Comparison of ENCODE assay signal across 29 cellular contexts in the genomic region with DNA sequence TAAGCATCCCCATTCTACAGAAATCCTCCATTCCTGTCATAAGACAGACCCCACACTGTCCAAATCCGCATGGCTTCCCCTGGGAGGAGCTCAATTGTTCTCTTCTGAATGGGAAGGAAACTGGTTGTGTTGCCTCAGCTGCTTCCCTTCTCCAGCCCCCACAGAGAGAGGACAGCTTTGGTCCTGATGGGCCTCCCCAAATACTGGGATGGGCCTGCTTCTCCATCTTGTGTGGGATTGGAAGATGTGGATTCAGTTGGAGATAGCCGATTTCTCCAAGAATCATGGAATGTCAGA. TPM values are rescaled to one million over a fixed set of nuclear protein-coding genes. Genes with fewer than 3 reads are reported as not detected.
"Had no signal": no experiment of that assay in that cellular context is flagged by ENCODE, and none has a peak within 500 bp of the region (broad histone marks: within the 10 kb centered on the region; RNA-seq: fewer than 3 reads in every experiment).

No MANE protein-coding gene starts in this region.

- H3K9me3 Mint-ChIP-seq: activated CD4-positive, alpha-beta memory T cell treated with anti-CD3 and anti-CD28 coated beads, Interleukin-2, amount 10 ng/mL, durations not matched to agents 7 days and 5 days; activated naive CD4-positive, alpha-beta T cell treated with anti-CD3 and anti-CD28 coated beads, Interleukin-2, amount 50 U/mL, for 24 hours; activated naive CD8-positive, alpha-beta T cell treated with anti-CD3 and anti-CD28 coated beads, Interleukin-2, amount 50 U/mL, for 24 hours; activated T-helper 2 cell treated with anti-CD3 and anti-CD28 coated beads, Interferon-gamma antibody, Interleukin-2, Interleukin-4, amounts not matched to agents 10 μg/mL and 5 μg/mL and 100 μg/mL, durations not matched to agents 14 hours and 24 hours and 36 hours; stimulated activated memory B cell treated with anti-CD40 and anti-IgM and Interleukin-4, amounts not matched to agents 10 μg/mL and 1 μg/mL and 100 μg/mL, for 72 hours had no signal

- DNase-seq: activated CD4-positive, alpha-beta memory T cell treated with anti-CD3 and anti-CD28 coated beads, Interleukin-2, amount 10 ng/mL, durations not matched to agents 7 days and 5 days; activated CD4-positive, alpha-beta T cell treated with anti-CD3 and anti-CD28 coated beads for 1 hour; activated CD4-positive, alpha-beta T cell treated with anti-CD3 and anti-CD28 coated beads, Interleukin-2, amount 10 ng/mL, durations not matched to agents 7 days and 5 days; activated CD8-positive, alpha-beta memory T cell treated with anti-CD3 and anti-CD28 coated beads, Interleukin-2, amount 50 U/mL, for 48 hours; activated naive CD8-positive, alpha-beta T cell treated with anti-CD3 and anti-CD28 coated beads, Interleukin-2, amount 50 U/mL, for 24 hours; activated T-cell treated with anti-CD3 and anti-CD28 coated beads, Interleukin-2, amount 50 U/mL, for 48 hours; amygdala; effector memory CD4-positive, alpha-beta T cell; erythroblast; nephron progenitor cell; occipital lobe; right lobe of liver; stimulated activated CD4-positive, alpha-beta T cell treated with anti-CD3 and anti-CD28 coated beads, Interleukin-12 subunit alpha, Interleukin-12 subunit beta, amount 100 ng/mL, for 4 hours; stimulated activated CD4-positive, alpha-beta T cell treated with anti-CD3 and anti-CD28 coated beads, Interleukin-4, amount 100 ng/mL, for 24 hours; stimulated activated naive CD8-positive, alpha-beta T cell treated with anti-CD3 and anti-CD28 coated beads, Interleukin-15, amount 100 ng/mL, for 72 hours; T-helper 17 cell; T1000; thyroid gland; upper lobe of left lung had no signal

- H3K36me3 ChIP-seq: gastroesophageal sphincter, right lobe of liver, thyroid gland, upper lobe of left lung had no signal

- H3K27me3 ChIP-seq: gastroesophageal sphincter, right lobe of liver, thyroid gland, upper lobe of left lung had no signal

- H3K27ac Mint-ChIP-seq: activated CD4-positive, alpha-beta memory T cell treated with anti-CD3 and anti-CD28 coated beads, Interleukin-2, amount 10 ng/mL, durations not matched to agents 7 days and 5 days; activated CD4-positive, alpha-beta T cell treated with anti-CD3 and anti-CD28 coated beads, Interleukin-2, amount 10 ng/mL, durations not matched to agents 7 days and 5 days; activated naive CD4-positive, alpha-beta T cell treated with anti-CD3 and anti-CD28 coated beads, Interleukin-2, amount 50 U/mL, for 24 hours; activated naive CD8-positive, alpha-beta T cell treated with anti-CD3 and anti-CD28 coated beads, Interleukin-2, amount 50 U/mL, for 24 hours; activated T-helper 2 cell treated with anti-CD3 and anti-CD28 coated beads, Interferon-gamma antibody, Interleukin-2, Interleukin-4, amounts not matched to agents 10 μg/mL and 5 μg/mL and 100 μg/mL, durations not matched to agents 14 hours and 24 hours and 36 hours; nephron progenitor cell; stimulated activated memory B cell treated with anti-CD40 and anti-IgM and Interleukin-4, amounts not matched to agents 10 μg/mL and 1 μg/mL and 100 μg/mL, for 72 hours; stimulated activated naive CD8-positive, alpha-beta T cell treated with anti-CD3 and anti-CD28 coated beads, Interleukin-15, amount 100 ng/mL, for 72 hours; T-helper 17 cell had no signal

- H2AFZ ChIP-seq: parathyroid adenoma had no signal

- H3K36me3 Mint-ChIP-seq: activated naive CD4-positive, alpha-beta T cell treated with anti-CD3 and anti-CD28 coated beads, Interleukin-2, amount 50 U/mL, for 24 hours; stimulated activated memory B cell treated with anti-CD40 and anti-IgM and Interleukin-4, amounts not matched to agents 10 μg/mL and 1 μg/mL and 100 μg/mL, for 72 hours had no signal

- H3K4me3 ChIP-seq: gastroesophageal sphincter, right lobe of liver, skin epidermis, thyroid gland, upper lobe of left lung had no signal

- H3K9me3 ChIP-seq: gastroesophageal sphincter, right lobe of liver, thyroid gland, upper lobe of left lung had no signal

- H3K79me2 ChIP-seq: parathyroid adenoma had no signal

- H3K9ac ChIP-seq: parathyroid adenoma had no signal

- H3K27ac ChIP-seq: parathyroid adenoma, skin epidermis, upper lobe of left lung had no signal

- H3K4me3 Mint-ChIP-seq: activated CD4-positive, alpha-beta memory T cell treated with anti-CD3 and anti-CD28 coated beads, Interleukin-2, amount 10 ng/mL, durations not matched to agents 7 days and 5 days; activated CD4-positive, alpha-beta T cell treated with anti-CD3 and anti-CD28 coated beads, Interleukin-2, amount 10 ng/mL, durations not matched to agents 7 days and 5 days; activated naive CD4-positive, alpha-beta T cell treated with anti-CD3 and anti-CD28 coated beads, Interleukin-2, amount 50 U/mL, for 24 hours; activated naive CD8-positive, alpha-beta T cell treated with anti-CD3 and anti-CD28 coated beads, Interleukin-2, amount 50 U/mL, for 24 hours; nephron progenitor cell; stimulated activated memory B cell treated with anti-CD40 and anti-IgM and Interleukin-4, amounts not matched to agents 10 μg/mL and 1 μg/mL and 100 μg/mL, for 72 hours; stimulated activated naive CD8-positive, alpha-beta T cell treated with anti-CD3 and anti-CD28 coated beads, Interleukin-15, amount 100 ng/mL, for 72 hours; T-helper 17 cell had no signal

- FAIRE-seq: bronchial epithelial cell, colon had no signal

- H3K4me1 ChIP-seq: parathyroid adenoma, upper lobe of left lung had no signal

- H3K4me1 Mint-ChIP-seq: activated CD4-positive, alpha-beta memory T cell treated with anti-CD3 and anti-CD28 coated beads, Interleukin-2, amount 10 ng/mL, durations not matched to agents 7 days and 5 days; activated CD4-positive, alpha-beta T cell treated with anti-CD3 and anti-CD28 coated beads, Interleukin-2, amount 10 ng/mL, durations not matched to agents 7 days and 5 days; activated naive CD4-positive, alpha-beta T cell treated with anti-CD3 and anti-CD28 coated beads, Interleukin-2, amount 50 U/mL, for 24 hours; activated naive CD8-positive, alpha-beta T cell treated with anti-CD3 and anti-CD28 coated beads, Interleukin-2, amount 50 U/mL, for 24 hours; stimulated activated memory B cell treated with anti-CD40 and anti-IgM and Interleukin-4, amounts not matched to agents 10 μg/mL and 1 μg/mL and 100 μg/mL, for 72 hours had no signal

- H3K27me3 Mint-ChIP-seq: activated CD4-positive, alpha-beta T cell treated with anti-CD3 and anti-CD28 coated beads, Interleukin-2, amount 10 ng/mL, durations not matched to agents 7 days and 5 days had no signal

- ATAC-seq: activated naive CD8-positive, alpha-beta T cell treated with anti-CD3 and anti-CD28 coated beads, Interleukin-2, amount 50 U/mL, for 24 hours; gastroesophageal sphincter; left lobe of liver; right lobe of liver; SK-N-SH treated with all-trans-retinoic acid at 6 μM for 48 hours; stimulated activated memory B cell treated with anti-CD40 and anti-IgM and Interleukin-4, amounts not matched to agents 10 μg/mL and 1 μg/mL and 100 μg/mL, for 72 hours; stimulated activated naive CD8-positive, alpha-beta T cell treated with anti-CD3 and anti-CD28 coated beads, Interleukin-15, amount 100 ng/mL, for 72 hours; T-helper 17 cell had no signal

RNA-seq across cellular contexts. Expression of a gene that starts 40.3 kb away (rescaled TPM):
- total RNA-seq: T-helper 17 cell had no signal
